ENCODE assay signal across 1 cellular context in the genomic region with DNA sequence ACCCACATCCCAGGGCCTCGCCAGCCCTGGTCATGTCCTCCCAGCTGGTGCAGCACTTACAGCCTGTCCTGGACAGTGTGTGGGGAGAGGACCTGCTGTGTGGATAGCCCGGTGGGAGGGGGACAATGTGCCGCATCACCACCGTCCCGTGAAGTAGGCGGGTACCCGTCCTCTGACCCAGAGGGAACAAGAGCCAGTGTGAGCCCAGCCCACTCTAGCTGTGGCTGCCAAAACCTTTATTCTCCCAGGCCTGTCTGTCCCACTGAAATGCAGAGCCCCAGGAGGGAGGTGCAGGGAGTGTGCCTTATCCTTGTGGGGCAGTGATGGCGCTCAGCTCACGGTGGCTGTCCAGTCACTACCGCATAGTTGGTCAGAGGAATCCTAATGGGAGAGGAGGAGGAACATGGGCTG.
TF ChIP-seq lines count a peak whose summit lies in the region.

No MANE protein-coding gene starts in this region.

TF ChIP-seq in IMR-90, 13 proteins besides CTCF, POLR2A, EP300 and RAD21 (continued from another document):
- TF ChIP-seq CHD1 (IDR thresholded peaks at IDR 0.05; ENCODE audit: low read depth, low read length): no peak
- TF ChIP-seq, protein P1, sequence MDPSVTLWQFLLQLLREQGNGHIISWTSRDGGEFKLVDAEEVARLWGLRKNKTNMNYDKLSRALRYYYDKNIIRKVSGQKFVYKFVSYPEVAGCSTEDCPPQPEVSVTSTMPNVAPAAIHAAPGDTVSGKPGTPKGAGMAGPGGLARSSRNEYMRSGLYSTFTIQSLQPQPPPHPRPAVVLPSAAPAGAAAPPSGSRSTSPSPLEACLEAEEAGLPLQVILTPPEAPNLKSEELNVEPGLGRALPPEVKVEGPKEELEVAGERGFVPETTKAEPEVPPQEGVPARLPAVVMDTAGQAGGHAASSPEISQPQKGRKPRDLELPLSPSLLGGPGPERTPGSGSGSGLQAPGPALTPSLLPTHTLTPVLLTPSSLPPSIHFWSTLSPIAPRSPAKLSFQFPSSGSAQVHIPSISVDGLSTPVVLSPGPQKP (IDR thresholded peaks at IDR 0.05; ENCODE audit: borderline replicate concordance, low read depth, low read length): no peak
- no peak for TF ChIP-seq MAFK (IDR thresholded peaks at IDR 0.05; ENCODE audit: low read depth, low read length)
- TF ChIP-seq CEBPB (IDR thresholded peaks at IDR 0.05; ENCODE audit: low read depth, low read length): no peak
- TF ChIP-seq BHLHE40 (IDR thresholded peaks at IDR 0.05; ENCODE audit: low read depth, low read length): no peak
- TF ChIP-seq SMC3 (IDR thresholded peaks at IDR 0.05; ENCODE audit: low read depth, low read length): no peak
- TF ChIP-seq FOS (IDR thresholded peaks at IDR 0.05; ENCODE audit: low read depth, low read length): no peak
- no peak for TF ChIP-seq RFX5 (IDR thresholded peaks at IDR 0.05; ENCODE audit: low read depth, low read length)
- TF ChIP-seq MXI1 (IDR thresholded peaks at IDR 0.05; ENCODE audit: borderline replicate concordance, low read depth, low read length): no peak
- TF ChIP-seq RCOR1 (IDR thresholded peaks at IDR 0.05; ENCODE audit: insufficient replicate concordance, low read length): no peak
